15 cellular contexts compared by ENCODE assay signal in genomic region chr7:133561361-133561760, GRCh38.
DNase-seq lines count a peak whose midpoint lies in the region; ATAC-seq and TF ChIP-seq lines count a peak whose summit lies in the region.
"Had no signal": no experiment of that assay in that cellular context is flagged by ENCODE, and none has a peak within 500 bp of the region (broad histone marks: within the 10 kb centered on the region; RNA-seq: fewer than 3 reads in every experiment).

No MANE protein-coding gene starts in this region.

- no peaks in the 10 kb centered on the region for H3K9me3 Mint-ChIP-seq in GM23338

- H3K9me2 ChIP-seq in GM23338 (ENCODE audit: insufficient read depth) = no peaks in the 10 kb centered on the region; the same call in 1 of the 2 replicates

- no peak overlapping the region for H2AFZ ChIP-seq in GM23338

- ATAC-seq in GM23338 = no peak
- ATAC-seq in HG03039 (IDR thresholded peaks at IDR 0.05; ENCODE audit: unreplicated experiment) = no peak
- ATAC-seq in HG02763 (IDR thresholded peaks at IDR 0.05; ENCODE audit: unreplicated experiment) = no peak
- ATAC-seq: HCT116 had no signal

- peaks cover 6% of the 10 kb centered on the region; the same call in 1 of the 2 replicates for H3K4me1 ChIP-seq in GM23338 (ENCODE audit: insufficient read depth)

- no peak overlapping the region for H3K27ac ChIP-seq in GM23338 (ENCODE audit: low read depth)
- H3K27ac ChIP-seq: BLaER1 treated with 17β-estradiol and CSF1 and Interleukin-3, amounts not matched to agents 10 nM and 100 nM had no signal

- no peak for TF ChIP-seq CTCF in GM23338 (conservative IDR thresholded peaks at IDR 0.05; ENCODE audit: low read depth in 2 of 2)

- no peaks in the 10 kb centered on the region for H3K79me2 ChIP-seq in GM23338 (replicated peaks; ENCODE audit: insufficient read depth)

- H4K20me1 ChIP-seq in GM23338 (replicated peaks; ENCODE audit: insufficient read depth) = no peaks in the 10 kb centered on the region

- H3K36me3 ChIP-seq in GM23338 (ENCODE audit: insufficient read depth) = no peaks in the 10 kb centered on the region

- H3K4me3 ChIP-seq in GM23338 = no peak overlapping the region
- H3K4me3 ChIP-seq: BLaER1 treated with 17β-estradiol and CSF1 and Interleukin-3, amounts not matched to agents 10 nM and 100 nM had no signal

- no peak overlapping the region for H3K27ac Mint-ChIP-seq in GM23338
- H3K27ac Mint-ChIP-seq: CD4-positive, CD25-positive, alpha-beta regulatory T cell; IgD-negative memory B cell had no signal

- H3K27me3 ChIP-seq in GM23338 (ENCODE audit: insufficient read depth) = no peaks in the 10 kb centered on the region
- H3K27me3 ChIP-seq: BLaER1 treated with 17β-estradiol and CSF1 and Interleukin-3, amounts not matched to agents 10 nM and 100 nM had no signal

- DNase-seq in EH (ENCODE audit: low read depth) = peak; percentile 33
- peak; percentile 16 for DNase-seq in GM23338 (ENCODE audit: low spot score)
- DNase-seq in astrocyte of the hippocampus (ENCODE audit: low read depth, low spot score) = peak; percentile 11
- DNase-seq in iris pigment epithelial cell (ENCODE audit: low read depth) = peak; percentile 49
- no peak for DNase-seq in HK-2 (ENCODE audit: unreplicated experiment)
- no peak for DNase-seq in stimulated activated naive CD4-positive, alpha-beta T cell treated with Interleukin-2 at 50 U/mL for 16 hours (lab: John Stamatoyannopoulos, UW)
- DNase-seq: ACHN, Calu3, DMS 273 treated with DMSO at 0.1 percent for 48 hours had no signal

- peaks cover 2% of the 10 kb centered on the region for H3K27me3 Mint-ChIP-seq in GM23338 (ENCODE audit: insufficient read depth, low read depth, poor library complexity)
- H3K27me3 Mint-ChIP-seq: CD4-positive, CD25-positive, alpha-beta regulatory T cell; IgD-negative memory B cell had no signal

- H3F3A ChIP-seq in GM23338 (replicated peaks; ENCODE audit: low read depth) = no peaks in the 10 kb centered on the region

- no peaks in the 10 kb centered on the region for H3K36me3 Mint-ChIP-seq in GM23338 (ENCODE audit: low read depth)

- no peak overlapping the region for H3K4me3 Mint-ChIP-seq in GM23338
- H3K4me3 Mint-ChIP-seq: CD4-positive, CD25-positive, alpha-beta regulatory T cell had no signal

- H3K4me1 Mint-ChIP-seq in GM23338 = peaks cover 9% of the 10 kb centered on the region
- H3K4me1 Mint-ChIP-seq: IgD-negative memory B cell had no signal

- H3K4me2 ChIP-seq in GM23338 = no peak overlapping the region
- H3K4me2 ChIP-seq: BLaER1 treated with 17β-estradiol and CSF1 and Interleukin-3, amounts not matched to agents 10 nM and 100 nM had no signal

TF ChIP-seq in GM23338, 12 proteins besides CTCF, POLR2A, EP300 and RAD21 (continues in another document):
- no peak for TF ChIP-seq ETS1 (IDR thresholded peaks at IDR 0.05)
- TF ChIP-seq EZH2phosphoT487 (IDR thresholded peaks at IDR 0.05; ENCODE audit: unreplicated experiment) = no peak
- TF ChIP-seq POLR2AphosphoS5 (IDR thresholded peaks at IDR 0.05; ENCODE audit: low read depth) = no peak
- no peak for TF ChIP-seq EZH2 (IDR thresholded peaks at IDR 0.05; ENCODE audit: low read depth, unreplicated experiment)
- TF ChIP-seq ZNF331 (CRISPR knock-in tag; IDR thresholded peaks at IDR 0.05; ENCODE audit: low read depth) = no peak
- no peak for TF ChIP-seq REST (IDR thresholded peaks at IDR 0.05; ENCODE audit: unreplicated experiment)
- no peak for TF ChIP-seq ZNF462 (CRISPR knock-in tag; IDR thresholded peaks at IDR 0.05)
- no peak for TF ChIP-seq ZNF114 (CRISPR knock-in tag; IDR thresholded peaks at IDR 0.05)
- no peak for TF ChIP-seq JUNB (IDR thresholded peaks at IDR 0.05; ENCODE audit: unreplicated experiment)
- TF ChIP-seq STAT1 (IDR thresholded peaks at IDR 0.05; ENCODE audit: unreplicated experiment) = no peak

Comparison
In these comparisons a context has a peak if more than half of its experiments do, and no peak if none do; other contexts are left out.
1. DNase-seq: peak in EH (single experiment), GM23338 (single experiment), astrocyte of the hippocampus (single experiment) and iris pigment epithelial cell (single experiment); none in HK-2 (single experiment) and stimulated activated naive CD4-positive, alpha-beta T cell treated with Interleukin-2 at 50 U/mL for 16 hours (single experiment).